Comparison of ENCODE assay signal across 2 cellular contexts in genomic region chr2:216520156-216520555, GRCh38.
A peak's percentile ranks its signal among the peaks of the same experiment; 100 is the strongest.
TF ChIP-seq lines count a peak whose summit lies in the region.

No MANE protein-coding gene starts in this region.

TF ChIP-seq in A549, 52 proteins besides CTCF, POLR2A, EP300 and RAD21:
- TF ChIP-seq ZFP36 (IDR thresholded peaks at IDR 0.05; ENCODE audit: borderline replicate concordance, partially characterized antibody) (no peak), MAFK (IDR thresholded peaks at IDR 0.05; ENCODE audit: partially characterized antibody) (peak; percentile 6)

TF ChIP-seq in IMR-90, 13 proteins besides CTCF, POLR2A, EP300 and RAD21:
- peak; percentile 20; the same call in 1 of the 2 replicates for TF ChIP-seq FOS (IDR thresholded peaks at IDR 0.05; ENCODE audit: low read depth, low read length)
- peak; percentile 78 for TF ChIP-seq MAFK (IDR thresholded peaks at IDR 0.05; ENCODE audit: low read depth, low read length)
- no peak for TF ChIP-seq CEBPB (IDR thresholded peaks at IDR 0.05; ENCODE audit: low read depth, low read length)
TF ChIP-seq in IMR-90: peak in this region for 2.
